In genomic region chr4:128287871-128288688, GRCh38 we compare ENCODE assay signal across 1 cellular context.
TF ChIP-seq lines count a peak whose summit lies in the region.

No MANE protein-coding gene starts in this region.

TF ChIP-seq in K562, 482 proteins besides CTCF, POLR2A, EP300 and RAD21 (continued from another document and continues in another):
- TF ChIP-seq ZNF143 (CRISPR knock-in tag; IDR thresholded peaks at IDR 0.05): 0 out of 2 replicates have a peak, but pooled peaks have one; percentile 58
- no peak for TF ChIP-seq ZBTB43 (CRISPR knock-in tag; IDR thresholded peaks at IDR 0.05)
- TF ChIP-seq PRPF4 (IDR thresholded peaks at IDR 0.05; ENCODE audit: insufficient read depth, low read depth, low read length, poor library complexity, severe bottlenecking): no peak
- TF ChIP-seq HMBOX1 (IDR thresholded peaks at IDR 0.05): no peak; the same call in 1 of the 2 replicates
- peak; percentile 84 for TF ChIP-seq GMEB1 (CRISPR knock-in tag; IDR thresholded peaks at IDR 0.05)
- TF ChIP-seq UBTF (IDR thresholded peaks at IDR 0.05; ENCODE audit: borderline replicate concordance in 1 of 2, low read depth in 2 of 2, low read length in 2 of 2): peak in 1 of 2 experiments; percentile 84; a peak in 2 of 4 replicates
- no peak for TF ChIP-seq ZNF584 (CRISPR knock-in tag; IDR thresholded peaks at IDR 0.05; ENCODE audit: low read depth)
- TF ChIP-seq ZNF277 (CRISPR knock-in tag; IDR thresholded peaks at IDR 0.05; ENCODE audit: borderline replicate concordance): no peak
- TF ChIP-seq SFPQ (IDR thresholded peaks at IDR 0.05; ENCODE audit: low read depth, low read length): no peak
- peak; percentile 98 for TF ChIP-seq CCNT2 (IDR thresholded peaks at IDR 0.05; ENCODE audit: borderline replicate concordance, extremely low read depth, insufficient read length, low read depth, low read length)
- TF ChIP-seq RBM34 (IDR thresholded peaks at IDR 0.05; ENCODE audit: borderline replicate concordance, insufficient read depth, low read length): no peak
- TF ChIP-seq ZNF324 (CRISPR knock-in tag; IDR thresholded peaks at IDR 0.05): no peak
- TF ChIP-seq MYBL2 (IDR thresholded peaks at IDR 0.05; ENCODE audit: low read depth): no peak
- no peak for TF ChIP-seq MYBL2 (CRISPR knock-in tag; IDR thresholded peaks at IDR 0.05; ENCODE audit: borderline replicate concordance)
- no peak for TF ChIP-seq ZFP1 (CRISPR knock-in tag; IDR thresholded peaks at IDR 0.05)
- TF ChIP-seq RNF2 (IDR thresholded peaks at IDR 0.05): peak; percentile 96
- no peak for TF ChIP-seq ZBTB9 (CRISPR knock-in tag; IDR thresholded peaks at IDR 0.05)
- peak; percentile 76 for TF ChIP-seq NCOR1 (IDR thresholded peaks at IDR 0.05)
- TF ChIP-seq THRB (CRISPR knock-in tag; conservative IDR thresholded peaks at IDR 0.05): no peak
- TF ChIP-seq ELF4 (CRISPR knock-in tag; IDR thresholded peaks at IDR 0.05): no peak
- TF ChIP-seq NKRF (IDR thresholded peaks at IDR 0.05; ENCODE audit: borderline replicate concordance): peak; percentile 40; the same call in 1 of the 2 replicates
- peak; percentile 76 for TF ChIP-seq NR2C2 (CRISPR knock-in tag; IDR thresholded peaks at IDR 0.05)
- TF ChIP-seq NR2C2 (tag; IDR thresholded peaks at IDR 0.05): peak; percentile 78
- TF ChIP-seq SMARCA5 (IDR thresholded peaks at IDR 0.05): no peak
- TF ChIP-seq ZKSCAN1 (IDR thresholded peaks at IDR 0.05; ENCODE audit: low read depth, low read length): peak; percentile 46; the same call in 1 of the 2 replicates
- TF ChIP-seq ZBTB7A (IDR thresholded peaks at IDR 0.05; ENCODE audit: borderline replicate concordance, control insufficient read depth, low read depth, low read length): peak; percentile 51; the same call in 1 of the 2 replicates
- TF ChIP-seq TFAP4 (CRISPR knock-in tag; IDR thresholded peaks at IDR 0.05; ENCODE audit: borderline replicate concordance): peak; percentile 97
- no peak for TF ChIP-seq BRF1 (IDR thresholded peaks at IDR 0.05; ENCODE audit: borderline replicate concordance, extremely low read depth, insufficient read length)
- TF ChIP-seq MITF (IDR thresholded peaks at IDR 0.05): peak; percentile 96
- no peak for TF ChIP-seq KAT8 (IDR thresholded peaks at IDR 0.05; ENCODE audit: low read depth)
- no peak for TF ChIP-seq BACH1 (tag; IDR thresholded peaks at IDR 0.05)
- no peak for TF ChIP-seq CUX1 (CRISPR knock-in tag; IDR thresholded peaks at IDR 0.05)
- TF ChIP-seq CBFB (CRISPR knock-in tag; IDR thresholded peaks at IDR 0.05): no peak
- TF ChIP-seq OTX1 (CRISPR knock-in tag; IDR thresholded peaks at IDR 0.05): no peak
